9 cellular contexts compared by ENCODE assay signal in genomic region chr16:47053895-47054294, GRCh38.
"Had no signal": no experiment of that assay in that cellular context is flagged by ENCODE, and none has a peak within 500 bp of the region (broad histone marks: within the 10 kb centered on the region; RNA-seq: fewer than 3 reads in every experiment).

No MANE protein-coding gene starts in this region.

- H3K4me2 ChIP-seq: GM23338 had no signal

- H3K9me3 Mint-ChIP-seq: H9 had no signal

- H3K27ac Mint-ChIP-seq: GM23338 had no signal

- H3K4me3 ChIP-seq: GM23338, K562 had no signal

- H3K4me3 Mint-ChIP-seq: GM23338, H9 had no signal

- DNase-seq: H9, HCEC 1CT, IMR-90, KG1 had no signal

- H3K4me1 Mint-ChIP-seq: GM23338, H9 had no signal

- H2AFZ ChIP-seq: GM23338 had no signal

- ATAC-seq: GM23338, K562 had no signal

- FAIRE-seq: H1, H54, K562 had no signal

- H3K27ac ChIP-seq: HL-60 had no signal
